Comparison of ENCODE assay signal across 9 cellular contexts in the genomic region with DNA sequence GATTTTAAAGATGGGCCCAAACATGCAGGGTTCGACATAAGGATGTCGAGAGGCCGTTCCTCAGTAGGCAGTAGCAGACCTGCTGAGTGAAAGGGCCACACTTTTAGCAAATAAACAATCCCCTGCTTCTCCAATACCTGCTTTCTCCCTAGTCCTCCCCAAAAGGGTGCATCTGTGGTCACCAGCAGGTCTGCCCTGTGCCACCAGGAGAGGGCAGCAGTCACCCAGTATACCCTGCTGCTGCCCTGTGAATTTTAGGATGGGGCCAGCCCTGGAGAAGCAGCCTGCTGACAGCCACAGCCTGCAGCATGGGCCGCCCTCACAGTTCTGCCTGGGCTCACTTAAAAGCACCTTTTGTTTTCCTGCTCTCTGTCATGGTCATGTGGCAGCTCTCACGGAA. TPM values are rescaled to one million over a fixed set of nuclear protein-coding genes. Genes with fewer than 3 reads are reported as not detected.
A peak's percentile ranks its signal among the peaks of the same experiment; 100 is the strongest.
DNase-seq lines count a peak whose midpoint lies in the region; ATAC-seq, FAIRE-seq and TF ChIP-seq lines count a peak whose summit lies in the region.
"Not testable (repeated sequence)": the region's sequence is repeated elsewhere in the genome, so short reads cannot be mapped to it uniquely, and the experiment has no call there.
"Had no signal": no experiment of that assay in that cellular context is flagged by ENCODE, and none has a peak within 500 bp of the region (broad histone marks: within the 10 kb centered on the region; RNA-seq: fewer than 3 reads in every experiment).

No MANE protein-coding gene starts in this region.

- intact Hi-C loops in left cardiac atrium (cut with DNase I), result loop anchor here in 1 of 2 donors (5.0 kb wide), 1 partner anchor 276 kb away; no protein-coding TSS in a partner anchor
- intact Hi-C loops in pancreas (cut with DNase I); upper lobe of right lung (cut with DNase I): not testable (repeated sequence)

- not testable (repeated sequence) for H2AFZ ChIP-seq in OCI-LY3 (ENCODE audit: low read depth, low read length)

- TF ChIP-seq CTCF in OCI-LY3 (IDR thresholded peaks at IDR 0.05; ENCODE audit: low read depth, low read length), result peak; percentile 37
- peak; percentile 40 to 51 (median 48) for TF ChIP-seq CTCF in pancreas (IDR thresholded peaks at IDR 0.05)
- peak; percentile 63 for TF ChIP-seq CTCF in upper lobe of right lung (IDR thresholded peaks at IDR 0.05)

- H3K4me1 ChIP-seq in OCI-LY3 (ENCODE audit: low read length); pancreas; upper lobe of right lung: not testable (repeated sequence)

- DNase-seq in DMS79 treated with DMSO at 0.1 percent for 48 hours (lab: John Stamatoyannopoulos, UW), result peak; percentile 39
- DNase-seq in Kasumi-1 (lab: John Stamatoyannopoulos, UW), result peak; percentile 23 to 39
- peak; percentile 51 to 64 for DNase-seq in activated CD4-positive, alpha-beta T cell treated with anti-CD3 and anti-CD28 coated beads, Interleukin-2, amount 50 U/mL, for 48 hours
- peak; percentile 21 to 75 for DNase-seq in T47D (ENCODE audit: low read depth in 1 of 2, low spot score in 1 of 2)
- DNase-seq in left cardiac atrium, result peak; percentile 49
- peak in 4 of 6 donors; percentile 25 to 71 (median 63) for DNase-seq in pancreas
- DNase-seq in upper lobe of right lung, result peak; percentile 76

- H3K9ac ChIP-seq in OCI-LY3 (ENCODE audit: low read length), result not testable (repeated sequence)

- 40 to 49% methylated on average over 5 of the region's 5 CpGs for WGBS in pancreas, 2 donors

- H3K36me3 ChIP-seq in OCI-LY3 (replicated peaks; ENCODE audit: low read depth, low read length); pancreas; upper lobe of right lung: not testable (repeated sequence)

- not testable (repeated sequence) for H3K27me3 ChIP-seq in OCI-LY3 (ENCODE audit: low read depth, low read length); pancreas; upper lobe of right lung

- H3K9me3 ChIP-seq in OCI-LY3 (ENCODE audit: insufficient read depth, low read length); pancreas; upper lobe of right lung: not testable (repeated sequence)

- not testable (repeated sequence) for H3K4me3 ChIP-seq in OCI-LY3 (ENCODE audit: low read length); pancreas; upper lobe of right lung

- in situ Hi-C loops in T47D (cut with HindIII; ENCODE audit: low pct_unique_long_range_greater_than_20kb, low sequenced_read_pairs), result not testable (repeated sequence)

- H4K20me1 ChIP-seq in OCI-LY3 (ENCODE audit: insufficient read depth, low read length), result not testable (repeated sequence)

- not testable (repeated sequence) for FAIRE-seq in pancreas (lab: Jason Lieb, UNC)

- H3K4me2 ChIP-seq in OCI-LY3 (ENCODE audit: low read length), result not testable (repeated sequence)

- not testable (repeated sequence) for ATAC-seq in left cardiac atrium, pancreas, upper lobe of right lung

- H3K27ac ChIP-seq in OCI-LY3 (ENCODE audit: low read length); pancreas; upper lobe of right lung: not testable (repeated sequence)

- H3K79me2 ChIP-seq in OCI-LY3 (ENCODE audit: low read length), result not testable (repeated sequence)

RNA-seq across cellular contexts. Expression of a gene that starts 47.3 kb away (rescaled TPM):
- 1 to 10 TPM; 1.8 to 2.3 TPM for total RNA-seq in left cardiac atrium
- under 1 TPM in 2 of 6 donors, not detected in 4; 0.19 to 0.20 TPM for total RNA-seq in pancreas
- polyA plus RNA-seq in pancreas, result under 1 TPM in 1 of 2 donors, not detected in 1; 0.23 TPM
- total RNA-seq in upper lobe of right lung, result not detected
- polyA plus RNA-seq: ovary had no signal
